ENCODE assay signal across 9 cellular contexts in genomic region chr13:114161644-114162532, GRCh38. TPM values are rescaled to one million over a fixed set of nuclear protein-coding genes. Genes with fewer than 3 reads are reported as not detected.
DNase-seq lines count a peak whose midpoint lies in the region; ATAC-seq and TF ChIP-seq lines count a peak whose summit lies in the region.
"Had no signal": no experiment of that assay in that cellular context is flagged by ENCODE, and none has a peak within 500 bp of the region (broad histone marks: within the 10 kb centered on the region; RNA-seq: fewer than 3 reads in every experiment).

No MANE protein-coding gene starts in this region.

- H3K4me3 ChIP-seq in CD8-positive, alpha-beta memory T cell (ENCODE audit: low read length) = peak overlapping the region; percentile 47
- H3K4me3 ChIP-seq in mucosa of descending colon = no peak overlapping the region

- no peaks in the 10 kb centered on the region for H3K27me3 ChIP-seq in CD8-positive, alpha-beta memory T cell (ENCODE audit: insufficient read depth, low read length, poor library complexity, severe bottlenecking)

- DNase-seq in CD8-positive, alpha-beta memory T cell = peak in 1 of 5 donors; percentile 18
- DNase-seq in NCI-H2029 treated with DMSO at 0.1 percent for 48 hours (lab: John Stamatoyannopoulos, UW) = peak; percentile 17
- DNase-seq in MCF 10A (ENCODE audit: unreplicated experiment) = peak; percentile 40
- peak; percentile 86 to 89 (median 87) for DNase-seq in mucosa of descending colon
- no peak for DNase-seq in GM19240 (ENCODE audit: insufficient read length, low spot score)
- no peak for DNase-seq in cerebellum (ENCODE audit: low spot score)

- peak overlapping the region; percentile 37 to 91 (median 84) for H3K4me3 Mint-ChIP-seq in CD8-positive, alpha-beta memory T cell
- no peak overlapping the region for H3K4me3 Mint-ChIP-seq in MCF 10A (ENCODE audit: unreplicated experiment)

- peak; percentile 98 for ATAC-seq in mucosa of descending colon
- ATAC-seq in HG02970 (IDR thresholded peaks at IDR 0.05; ENCODE audit: low FRiP score, unreplicated experiment) = no peak
- no peak for ATAC-seq in GM21529 (IDR thresholded peaks at IDR 0.05; ENCODE audit: unreplicated experiment)

- peaks cover 0 to 2% of the 10 kb centered on the region in 2 donors for H3K27me3 Mint-ChIP-seq in CD8-positive, alpha-beta memory T cell
- H3K27me3 Mint-ChIP-seq in MCF 10A (ENCODE audit: insufficient read depth, unreplicated experiment) = peaks cover 40% of the 10 kb centered on the region

- CTCF ChIA-PET in CD8-positive, alpha-beta memory T cell (lab: Charles Lee) = interaction anchor here (0.7 to 1.7 kb wide), 7 partner anchors 10 to 51 kb away, joined by 3 to 6 read pairs (median 3); no protein-coding TSS in a partner anchor
- CTCF ChIA-PET in MCF 10A (lab: Yijun Ruan, JAX) = interaction anchor here (0.6 kb wide), 1 partner anchor 14 kb away, joined by 3 read pairs; no protein-coding TSS in a partner anchor

- no peaks in the 10 kb centered on the region for H3K36me3 Mint-ChIP-seq in CD8-positive, alpha-beta memory T cell
- no peaks in the 10 kb centered on the region for H3K36me3 Mint-ChIP-seq in MCF 10A (ENCODE audit: insufficient read depth, unreplicated experiment)

- H3K9me3 ChIP-seq in CD8-positive, alpha-beta memory T cell (ENCODE audit: low read length) = no peaks in the 10 kb centered on the region
- no peaks in the 10 kb centered on the region for H3K9me3 ChIP-seq in mucosa of descending colon

- H3K27ac ChIP-seq in CD8-positive, alpha-beta memory T cell (ENCODE audit: low read depth, low read length) = no peak overlapping the region
- H3K27ac ChIP-seq: parathyroid adenoma had no signal

- H3K4me1 ChIP-seq in CD8-positive, alpha-beta memory T cell (ENCODE audit: insufficient read depth, low read length) = peaks cover 91% of the 10 kb centered on the region
- peaks cover 14% of the 10 kb centered on the region for H3K4me1 ChIP-seq in mucosa of descending colon (ENCODE audit: low read depth)
- H3K4me1 ChIP-seq: parathyroid adenoma had no signal

- H3K27ac Mint-ChIP-seq in CD8-positive, alpha-beta memory T cell = peak overlapping the region; percentile 50 to 96 (median 88)
- no peak overlapping the region for H3K27ac Mint-ChIP-seq in MCF 10A (ENCODE audit: low read depth, unreplicated experiment)

- no peaks in the 10 kb centered on the region for H3K36me3 ChIP-seq in CD8-positive, alpha-beta memory T cell (ENCODE audit: insufficient read depth, low read length)
- H3K36me3 ChIP-seq in mucosa of descending colon (ENCODE audit: low read depth) = no peaks in the 10 kb centered on the region

- TF ChIP-seq CTCF in MCF 10A (IDR thresholded peaks at IDR 0.05; ENCODE audit: unreplicated experiment) (no peak), mucosa of descending colon (IDR thresholded peaks at IDR 0.05) (no peak)

- POLR2A ChIA-PET in CD8-positive, alpha-beta memory T cell (lab: Charles Lee) = interaction anchor here (0.7 to 1.9 kb wide), 8 partner anchors 10 to 96 kb away, joined by 3 to 7 read pairs (median 4); no protein-coding TSS in a partner anchor
- POLR2A ChIA-PET in MCF 10A (lab: Yijun Ruan, JAX) = no interaction called here

- intact Hi-C loops in MCF 10A (cut with micrococcal nuclease) = no loop called here
- intact Hi-C loops in mucosa of descending colon (cut with DNase I, micrococcal nuclease) = no loop called here

- no TSS peak for BruUV-seq in MCF 10A (replicated peaks; lab: Mats Ljungman, UMichigan)

- no peaks in the 10 kb centered on the region for H3K9me3 Mint-ChIP-seq in CD8-positive, alpha-beta memory T cell
- no peaks in the 10 kb centered on the region for H3K9me3 Mint-ChIP-seq in MCF 10A (ENCODE audit: unreplicated experiment)

- peaks cover 55 to 86% (median 70%) of the 10 kb centered on the region in 3 donors for H3K4me1 Mint-ChIP-seq in CD8-positive, alpha-beta memory T cell
- H3K4me1 Mint-ChIP-seq in MCF 10A (ENCODE audit: insufficient read depth, unreplicated experiment) = no peaks in the 10 kb centered on the region

RNA-seq across cellular contexts. Expression of gene CFAP97D2, which starts 17.2 kb away (rescaled TPM):
- not detected for total RNA-seq in CD8-positive, alpha-beta memory T cell
- polyA plus RNA-seq in CD8-positive, alpha-beta memory T cell = 0.31 TPM
- not detected in 2 replicates for total RNA-seq in MCF 10A (2022)
- not detected for total RNA-seq in mucosa of descending colon
- not detected for total RNA-seq in cerebellum

RNA-seq across cellular contexts. Expression of gene RASA3, which starts 29.5 kb away (rescaled TPM):
- 10 to 100 TPM; 26.4 to 27.1 TPM for total RNA-seq in CD8-positive, alpha-beta memory T cell
- polyA plus RNA-seq in CD8-positive, alpha-beta memory T cell = 123 TPM
- total RNA-seq in MCF 10A (2022) = 9.1 and 12.1 TPM in 2 replicates
- total RNA-seq in mucosa of descending colon = 10 to 100 TPM in 1 of 3 donors, 1 to 10 TPM in 2; 7.9 to 19.0 (median 8.4) TPM
- total RNA-seq in cerebellum = 19.1 TPM

Comparison
In these comparisons a context has a peak if more than half of its experiments do, and no peak if none do; other contexts are left out.
1. DNase-seq: peak in NCI-H2029 treated with DMSO at 0.1 percent for 48 hours (single experiment), MCF 10A (single experiment) and mucosa of descending colon (3 of 3); none in GM19240 (single experiment) and cerebellum (single experiment).